11 cellular contexts compared by ENCODE assay signal in the genomic region with DNA sequence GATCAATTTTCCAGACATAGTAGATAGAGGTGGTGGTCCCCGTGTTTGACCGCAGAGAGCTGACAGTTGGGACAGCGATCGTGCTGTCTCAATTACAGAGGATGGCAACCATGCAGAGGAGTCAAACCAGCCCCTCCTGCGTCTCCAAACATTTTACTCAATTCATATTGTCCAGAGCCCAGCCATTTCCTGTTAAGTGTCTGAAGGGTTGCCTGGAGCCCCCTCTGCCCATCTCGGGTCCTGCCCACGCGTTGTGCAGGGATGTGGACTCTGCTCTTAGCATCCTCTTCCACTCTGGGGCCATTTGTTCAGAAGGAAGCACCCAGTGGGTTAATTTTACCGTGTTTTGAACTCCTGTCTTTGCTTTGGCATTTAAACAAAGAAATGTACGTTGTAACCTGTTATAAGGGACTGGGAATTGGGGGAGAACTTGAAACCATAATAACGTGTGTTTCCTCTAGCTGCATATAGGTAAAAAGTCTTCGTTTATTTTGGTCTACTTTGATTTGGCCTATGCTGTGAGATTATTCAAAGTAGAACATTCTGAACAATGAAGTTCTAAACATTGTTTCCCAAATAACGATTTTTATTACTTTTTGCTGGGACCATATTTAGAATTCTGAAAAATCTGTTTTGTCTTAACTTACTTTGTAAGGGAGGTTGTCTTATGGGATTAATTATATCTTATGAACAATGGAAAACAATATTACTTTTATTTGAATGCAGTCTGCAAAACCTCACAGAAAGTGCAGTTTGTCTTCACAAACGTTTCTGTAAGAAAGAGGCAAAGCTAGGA. TPM values are rescaled to one million over a fixed set of nuclear protein-coding genes. Genes with fewer than 3 reads are reported as not detected.
DNase-seq lines count a peak whose midpoint lies in the region; ATAC-seq, FAIRE-seq and TF ChIP-seq lines count a peak whose summit lies in the region.
"Had no signal": no experiment of that assay in that cellular context is flagged by ENCODE, and none has a peak within 500 bp of the region (broad histone marks: within the 10 kb centered on the region; RNA-seq: fewer than 3 reads in every experiment).

No MANE protein-coding gene starts in this region.

- H4K20me1 ChIP-seq in GM23248 (ENCODE audit: insufficient read depth), result no peaks in the 10 kb centered on the region

- in situ Hi-C loops in GM23248 (cut with MboI), result no loop called here
- in situ Hi-C loops in GM13977 (cut with MboI; ENCODE audit: low pct_unique_long_range_greater_than_20kb, low sequenced_read_pairs, unreplicated experiment), result no loop called here

- peak overlapping the region; percentile 67 for H3K4me2 ChIP-seq in GM23248 (ENCODE audit: unreplicated experiment)

- H2AFZ ChIP-seq in GM23248, result peak overlapping the region; percentile 69

- TF ChIP-seq POLR2A in prostate gland (IDR thresholded peaks at IDR 0.05) (no peak), H54 (IDR thresholded peaks at IDR 0.05; ENCODE audit: low read depth, low read length) (no peak)

- 5 to 7% methylated on average over 14 of the region's 14 CpGs for WGBS in GM23248 (ENCODE audit: low coverage in 1 of 2, low lambda C conversion rate in 2 of 2, missing lambda C conversion rate in 2 of 2), 2 experiments
- 21% methylated on average over 14 of the region's 14 CpGs for WGBS in prostate gland

- H3F3A ChIP-seq in GM23248 (ENCODE audit: insufficient read depth), result no peaks in the 10 kb centered on the region

- no peak overlapping the region for H3K27ac ChIP-seq in GM23248
- peak overlapping the region in 1 of 2 donors; percentile 21 for H3K27ac ChIP-seq in prostate gland

- peak overlapping the region; percentile 67 for H3K4me3 ChIP-seq in GM23248
- H3K4me3 ChIP-seq in prostate gland, result peak overlapping the region; percentile 39 to 45

- no peak overlapping the region for H3K9ac ChIP-seq in GM23248

- H3K36me3 ChIP-seq in GM23248 (ENCODE audit: low read depth), result no peaks in the 10 kb centered on the region
- no peaks in the 10 kb centered on the region for H3K36me3 ChIP-seq in prostate gland

- FAIRE-seq in H54 (lab: Jason Lieb, UNC), result no peak

- TF ChIP-seq CTCF in prostate gland (IDR thresholded peaks at IDR 0.05) (no peak), GM13977 (IDR thresholded peaks at IDR 0.05; ENCODE audit: extremely low read depth, insufficient read depth, missing control alignments) (no peak)

- peak; percentile 13 for DNase-seq in GM23248
- no peak for DNase-seq in left ventricle myocardium superior
- no peak for DNase-seq in prostate gland (ENCODE audit: low spot score)
- DNase-seq in GM13977 (ENCODE audit: low spot score), result no peak
- no peak for DNase-seq in H54 (ENCODE audit: insufficient read length, low spot score)
- DNase-seq in C1 segment of cervical spinal cord (lab: John Stamatoyannopoulos, UW), result no peak
- DNase-seq: activated gamma-delta T cell had no signal

- intact Hi-C loops in left ventricle myocardium superior (cut with micrococcal nuclease), result no loop called here
- intact Hi-C loops in prostate gland (cut with DNase I), result no loop called here

- H3K9me2 ChIP-seq in GM23248 (ENCODE audit: insufficient read depth), result no peaks in the 10 kb centered on the region

- H3K9me3 ChIP-seq in GM23248 (ENCODE audit: low read depth) (no peaks in the 10 kb centered on the region), prostate gland (no peaks in the 10 kb centered on the region)

- ATAC-seq in SK-N-SH treated with all-trans-retinoic acid at 6 μM for 48 hours (peak; percentile 63), left ventricle myocardium superior (peak; percentile 25), GM18498 (IDR thresholded peaks at IDR 0.05; ENCODE audit: unreplicated experiment) (no peak)

- peaks cover 82% of the 10 kb centered on the region for H3K27me3 ChIP-seq in GM23248 (replicated peaks; ENCODE audit: insufficient read depth)
- no peaks in the 10 kb centered on the region for H3K27me3 ChIP-seq in prostate gland (replicated peaks; ENCODE audit: insufficient read depth)

- H3K79me2 ChIP-seq in GM23248 (ENCODE audit: insufficient read depth), result no peaks in the 10 kb centered on the region

- H3K4me1 ChIP-seq in GM23248 (ENCODE audit: insufficient read depth), result no peaks in the 10 kb centered on the region
- peaks cover 5% of the 10 kb centered on the region for H3K4me1 ChIP-seq in prostate gland (replicated peaks)

TF ChIP-seq in SK-N-SH treated with all-trans-retinoic acid at 6 μM for 48 hours, 23 proteins besides CTCF, POLR2A, EP300 and RAD21:
- TF ChIP-seq, protein P1, sequence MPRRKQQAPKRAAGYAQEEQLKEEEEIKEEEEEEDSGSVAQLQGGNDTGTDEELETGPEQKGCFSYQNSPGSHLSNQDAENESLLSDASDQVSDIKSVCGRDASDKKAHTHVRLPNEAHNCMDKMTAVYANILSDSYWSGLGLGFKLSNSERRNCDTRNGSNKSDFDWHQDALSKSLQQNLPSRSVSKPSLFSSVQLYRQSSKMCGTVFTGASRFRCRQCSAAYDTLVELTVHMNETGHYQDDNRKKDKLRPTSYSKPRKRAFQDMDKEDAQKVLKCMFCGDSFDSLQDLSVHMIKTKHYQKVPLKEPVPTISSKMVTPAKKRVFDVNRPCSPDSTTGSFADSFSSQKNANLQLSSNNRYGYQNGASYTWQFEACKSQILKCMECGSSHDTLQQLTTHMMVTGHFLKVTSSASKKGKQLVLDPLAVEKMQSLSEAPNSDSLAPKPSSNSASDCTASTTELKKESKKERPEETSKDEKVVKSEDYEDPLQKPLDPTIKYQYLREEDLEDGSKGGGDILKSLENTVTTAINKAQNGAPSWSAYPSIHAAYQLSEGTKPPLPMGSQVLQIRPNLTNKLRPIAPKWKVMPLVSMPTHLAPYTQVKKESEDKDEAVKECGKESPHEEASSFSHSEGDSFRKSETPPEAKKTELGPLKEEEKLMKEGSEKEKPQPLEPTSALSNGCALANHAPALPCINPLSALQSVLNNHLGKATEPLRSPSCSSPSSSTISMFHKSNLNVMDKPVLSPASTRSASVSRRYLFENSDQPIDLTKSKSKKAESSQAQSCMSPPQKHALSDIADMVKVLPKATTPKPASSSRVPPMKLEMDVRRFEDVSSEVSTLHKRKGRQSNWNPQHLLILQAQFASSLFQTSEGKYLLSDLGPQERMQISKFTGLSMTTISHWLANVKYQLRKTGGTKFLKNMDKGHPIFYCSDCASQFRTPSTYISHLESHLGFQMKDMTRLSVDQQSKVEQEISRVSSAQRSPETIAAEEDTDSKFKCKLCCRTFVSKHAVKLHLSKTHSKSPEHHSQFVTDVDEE (CRISPR knock-in tag; IDR thresholded peaks at IDR 0.05), result no peak
- TF ChIP-seq ZFP30 (CRISPR knock-in tag; IDR thresholded peaks at IDR 0.05) (no peak), ZNF8 (CRISPR knock-in tag; IDR thresholded peaks at IDR 0.05) (no peak), ZC3H10 (CRISPR knock-in tag; IDR thresholded peaks at IDR 0.05) (no peak), RARB (CRISPR knock-in tag; IDR thresholded peaks at IDR 0.05) (no peak), GLIS3 (CRISPR knock-in tag; IDR thresholded peaks at IDR 0.05) (no peak), PATZ1 (CRISPR knock-in tag; IDR thresholded peaks at IDR 0.05; ENCODE audit: borderline replicate concordance) (no peak), SNAI2 (CRISPR knock-in tag; IDR thresholded peaks at IDR 0.05) (no peak), CREB5 (CRISPR knock-in tag; IDR thresholded peaks at IDR 0.05; ENCODE audit: low read depth) (no peak), ESRRG (CRISPR knock-in tag; IDR thresholded peaks at IDR 0.05) (no peak), TCF4 (CRISPR knock-in tag; IDR thresholded peaks at IDR 0.05; ENCODE audit: borderline replicate concordance) (no peak)

RNA-seq across cellular contexts. Expression of gene EGFLAM, which starts 0.9 kb away (rescaled TPM):
- not detected in 2 replicates for total RNA-seq in GM23248 (2014; rRNA removed; shearing (Covaris generic))
- polyA plus RNA-seq in GM23248 (2016; fragmentation: Nextera tagmentation; extraction: Ambion mirVana), result not detected in 2 replicates
- total RNA-seq in left ventricle myocardium superior (7.7 TPM), prostate gland (10 to 100 TPM in 1 of 2 donors, 1 to 10 TPM in 1; 4.1 to 14.1 TPM)
- total RNA-seq: natural killer cell treated with Interleukin-12 subunit alpha and Interleukin-12 subunit beta and Interleukin-15 and Interleukin-18, amount 100 ng/mL, for 72 hours; SK-MEL-5 had no signal
